Comparison of ENCODE assay signal across 8 cellular contexts in genomic region chr11:1453611-1454386, GRCh38. TPM values are rescaled to one million over a fixed set of nuclear protein-coding genes. Genes with fewer than 3 reads are reported as not detected.
DNase-seq lines count a peak whose midpoint lies in the region; FAIRE-seq and TF ChIP-seq lines count a peak whose summit lies in the region.

No MANE protein-coding gene starts in this region.

- H3K9me3 ChIP-seq in MM.1S (replicated peaks; ENCODE audit: insufficient read depth, low read length) (no peaks in the 10 kb centered on the region), small intestine (ENCODE audit: control insufficient read depth, low read depth) (no peaks in the 10 kb centered on the region)

- H3K9me2 ChIP-seq in MM.1S (replicated peaks; ENCODE audit: insufficient read depth, low read length), result no peaks in the 10 kb centered on the region

- H3K4me3 Mint-ChIP-seq in activated CD4-positive, alpha-beta T cell treated with anti-CD3 and anti-CD28 coated beads, Interleukin-2, amount 10 ng/mL, durations not matched to agents 24 days and 14 days, result no peak overlapping the region

- H3K27me3 Mint-ChIP-seq in activated CD4-positive, alpha-beta T cell treated with anti-CD3 and anti-CD28 coated beads, Interleukin-2, amount 10 ng/mL, durations not matched to agents 24 days and 14 days, result no peaks in the 10 kb centered on the region

- H3F3A ChIP-seq in MM.1S (ENCODE audit: insufficient read depth, low read length), result no peaks in the 10 kb centered on the region

- no peaks in the 10 kb centered on the region for H3K4me1 Mint-ChIP-seq in activated CD4-positive, alpha-beta T cell treated with anti-CD3 and anti-CD28 coated beads, Interleukin-2, amount 10 ng/mL, durations not matched to agents 24 days and 14 days

- no peaks in the 10 kb centered on the region for H3K79me2 ChIP-seq in MM.1S (ENCODE audit: low read length)

- H3K4me1 ChIP-seq in MM.1S (ENCODE audit: low read length), result no peaks in the 10 kb centered on the region
- no peaks in the 10 kb centered on the region for H3K4me1 ChIP-seq in small intestine (ENCODE audit: control insufficient read depth in 2 of 2, insufficient read depth in 1 of 2, low read depth in 1 of 2, low read length in 1 of 2)

- no peak overlapping the region for H3K9ac ChIP-seq in MM.1S (ENCODE audit: low read length)

- H3K36me3 ChIP-seq in MM.1S (replicated peaks; ENCODE audit: insufficient read depth, low read length) (no peaks in the 10 kb centered on the region), small intestine (ENCODE audit: control insufficient read depth in 2 of 2, insufficient read depth in 2 of 2, low read length in 2 of 2) (no peaks in the 10 kb centered on the region)

- H3K27ac ChIP-seq in MM.1S (ENCODE audit: low read length), result no peak overlapping the region
- H3K27ac ChIP-seq in small intestine (ENCODE audit: low read depth in 1 of 2, low read length in 1 of 2), result no peak overlapping the region

- intact Hi-C loops in activated CD4-positive, alpha-beta T cell treated with anti-CD3 and anti-CD28 coated beads, Interleukin-2, amount 10 ng/mL, durations not matched to agents 24 days and 14 days (cut with micrococcal nuclease), result no loop called here

- peak; percentile 82 for DNase-seq in activated CD4-positive, alpha-beta T cell treated with anti-CD3 and anti-CD28 coated beads, Interleukin-2, amount 10 ng/mL, durations not matched to agents 24 days and 14 days
- DNase-seq in activated CD4-positive, alpha-beta T cell treated with anti-CD3 and anti-CD28 coated beads for 4 hours, result no peak
- peak; percentile 39 for DNase-seq in MM.1S
- peak; percentile 34 for DNase-seq in effector CD4-positive, alpha-beta T cell
- peak; percentile 26 for DNase-seq in small intestine
- no peak for DNase-seq in NCI-H187 treated with DMSO at 0.1 percent for 48 hours (lab: John Stamatoyannopoulos, UW)
- DNase-seq in H4 (ENCODE audit: low spot score), result no peak
- DNase-seq in hepatic stellate cell (ENCODE audit: low spot score), result no peak

- TF ChIP-seq CTCF in MM.1S (IDR thresholded peaks at IDR 0.05; ENCODE audit: low read length), result peak; percentile 52

- H4K20me1 ChIP-seq in MM.1S (ENCODE audit: insufficient read depth, low read length), result no peaks in the 10 kb centered on the region

- WGBS in small intestine, 3 donors, result 28 to 36% (median 34%) methylated on average over 20 to 27 of the region's 27 CpGs

- H3K27me3 ChIP-seq in MM.1S (replicated peaks; ENCODE audit: insufficient read depth, low read length), result peaks cover 49% of the 10 kb centered on the region
- H3K27me3 ChIP-seq in small intestine (ENCODE audit: control insufficient read depth in 2 of 2, insufficient read depth in 2 of 2, low read length in 2 of 2), result no peaks in the 10 kb centered on the region

- H3K36me3 Mint-ChIP-seq in activated CD4-positive, alpha-beta T cell treated with anti-CD3 and anti-CD28 coated beads, Interleukin-2, amount 10 ng/mL, durations not matched to agents 24 days and 14 days (ENCODE audit: low read depth), result no peaks in the 10 kb centered on the region

- no peak overlapping the region for H3K27ac Mint-ChIP-seq in activated CD4-positive, alpha-beta T cell treated with anti-CD3 and anti-CD28 coated beads, Interleukin-2, amount 10 ng/mL, durations not matched to agents 24 days and 14 days

- no peak overlapping the region for H3K4me2 ChIP-seq in MM.1S (ENCODE audit: low read depth, low read length)

- no peak overlapping the region for H2AFZ ChIP-seq in MM.1S (ENCODE audit: low read length)

- no peak overlapping the region for H3K4me3 ChIP-seq in MM.1S (ENCODE audit: low read length)
- H3K4me3 ChIP-seq in small intestine (ENCODE audit: low read depth in 1 of 2, low read length in 2 of 2), result no peak overlapping the region

- no peak for FAIRE-seq in small intestine (lab: Jason Lieb, UNC)

- no peaks in the 10 kb centered on the region for H3K9me3 Mint-ChIP-seq in activated CD4-positive, alpha-beta T cell treated with anti-CD3 and anti-CD28 coated beads, Interleukin-2, amount 10 ng/mL, durations not matched to agents 24 days and 14 days

RNA-seq across cellular contexts. Expression of gene MOB2, which starts 32.8 kb away (rescaled TPM):
- total RNA-seq in activated CD4-positive, alpha-beta T cell treated with anti-CD3 and anti-CD28 coated beads, Interleukin-2, amount 10 ng/mL, durations not matched to agents 24 days and 14 days, result 22.4 and 23.5 TPM in 2 replicates
- 10 to 100 TPM; 40.3 to 48.6 (median 43.8) TPM for polyA plus RNA-seq in small intestine
- 15.2 and 18.1 TPM in 2 replicates for total RNA-seq in H4 (2014; rRNA removed; shearing (Covaris generic))

Comparison
In these comparisons a context has a peak if more than half of its experiments do, and no peak if none do; other contexts are left out.
1. DNase-seq: peak in activated CD4-positive, alpha-beta T cell treated with anti-CD3 and anti-CD28 coated beads, Interleukin-2, amount 10 ng/mL, durations not matched to agents 24 days and 14 days (single experiment), MM.1S (single experiment), effector CD4-positive, alpha-beta T cell (single experiment) and small intestine (single experiment); none in activated CD4-positive, alpha-beta T cell treated with anti-CD3 and anti-CD28 coated beads for 4 hours (0 of 2), NCI-H187 treated with DMSO at 0.1 percent for 48 hours (single experiment), H4 (single experiment) and hepatic stellate cell (single experiment).